1 cellular context compared by ENCODE assay signal in genomic region chr10:51244739-51245138, GRCh38.
TF ChIP-seq lines count a peak whose summit lies in the region.

No MANE protein-coding gene starts in this region.

TF ChIP-seq in HEK293, 187 proteins besides CTCF, POLR2A, EP300 and RAD21 (continued from another document):
- no peak for TF ChIP-seq REPIN1 (tag by site-specific recombination; IDR thresholded peaks at IDR 0.05; ENCODE audit: low read depth)
- peak; percentile 88 for TF ChIP-seq ZNF600 (tag by site-specific recombination; IDR thresholded peaks at IDR 0.05)
- TF ChIP-seq ZNF248 (tag by site-specific recombination; IDR thresholded peaks at IDR 0.05) = no peak
- TF ChIP-seq ZNF549 (tag by site-specific recombination; IDR thresholded peaks at IDR 0.05) = no peak
- no peak for TF ChIP-seq ZNF664 (tag by site-specific recombination; IDR thresholded peaks at IDR 0.05)
- TF ChIP-seq, protein P1, sequence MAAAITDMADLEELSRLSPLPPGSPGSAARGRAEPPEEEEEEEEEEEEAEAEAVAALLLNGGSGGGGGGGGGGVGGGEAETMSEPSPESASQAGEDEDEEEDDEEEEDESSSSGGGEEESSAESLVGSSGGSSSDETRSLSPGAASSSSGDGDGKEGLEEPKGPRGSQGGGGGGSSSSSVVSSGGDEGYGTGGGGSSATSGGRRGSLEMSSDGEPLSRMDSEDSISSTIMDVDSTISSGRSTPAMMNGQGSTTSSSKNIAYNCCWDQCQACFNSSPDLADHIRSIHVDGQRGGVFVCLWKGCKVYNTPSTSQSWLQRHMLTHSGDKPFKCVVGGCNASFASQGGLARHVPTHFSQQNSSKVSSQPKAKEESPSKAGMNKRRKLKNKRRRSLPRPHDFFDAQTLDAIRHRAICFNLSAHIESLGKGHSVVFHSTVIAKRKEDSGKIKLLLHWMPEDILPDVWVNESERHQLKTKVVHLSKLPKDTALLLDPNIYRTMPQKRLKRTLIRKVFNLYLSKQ (tag by site-specific recombination; IDR thresholded peaks at IDR 0.05; ENCODE audit: borderline replicate concordance) = no peak
- no peak for TF ChIP-seq ZNF274 (IDR thresholded peaks at IDR 0.05; ENCODE audit: low read length)
- TF ChIP-seq ZNF274 (tag by site-specific recombination; IDR thresholded peaks at IDR 0.05; ENCODE audit: borderline replicate concordance) = no peak
- TF ChIP-seq, protein P2, sequence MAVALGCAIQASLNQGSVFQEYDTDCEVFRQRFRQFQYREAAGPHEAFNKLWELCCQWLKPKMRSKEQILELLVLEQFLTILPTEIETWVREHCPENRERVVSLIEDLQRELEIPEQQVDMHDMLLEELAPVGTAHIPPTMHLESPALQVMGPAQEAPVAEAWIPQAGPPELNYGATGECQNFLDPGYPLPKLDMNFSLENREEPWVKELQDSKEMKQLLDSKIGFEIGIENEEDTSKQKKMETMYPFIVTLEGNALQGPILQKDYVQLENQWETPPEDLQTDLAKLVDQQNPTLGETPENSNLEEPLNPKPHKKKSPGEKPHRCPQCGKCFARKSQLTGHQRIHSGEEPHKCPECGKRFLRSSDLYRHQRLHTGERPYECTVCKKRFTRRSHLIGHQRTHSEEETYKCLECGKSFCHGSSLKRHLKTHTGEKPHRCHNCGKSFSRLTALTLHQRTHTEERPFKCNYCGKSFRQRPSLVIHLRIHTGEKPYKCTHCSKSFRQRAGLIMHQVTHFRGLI (tag by site-specific recombination; IDR thresholded peaks at IDR 0.05) = no peak
- TF ChIP-seq ZNF571 (tag by site-specific recombination; IDR thresholded peaks at IDR 0.05) = no peak
- TF ChIP-seq, protein P3, sequence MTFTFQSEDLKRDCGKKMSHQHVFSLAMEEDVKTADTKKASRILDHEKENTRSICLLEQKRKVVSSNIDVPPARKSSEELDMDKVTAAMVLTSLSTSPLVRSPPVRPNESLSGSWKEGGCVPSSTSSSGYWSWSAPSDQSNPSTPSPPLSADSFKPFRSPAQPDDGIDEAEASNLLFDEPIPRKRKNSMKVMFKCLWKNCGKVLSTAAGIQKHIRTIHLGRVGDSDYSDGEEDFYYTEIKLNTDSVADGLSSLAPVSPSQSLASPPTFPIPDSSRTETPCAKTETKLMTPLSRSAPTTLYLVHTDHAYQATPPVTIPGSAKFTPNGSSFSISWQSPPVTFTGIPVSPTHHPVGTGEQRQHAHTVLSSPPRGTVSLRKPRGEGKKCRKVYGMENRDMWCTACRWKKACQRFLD (tag by site-specific recombination; IDR thresholded peaks at IDR 0.05) = no peak
- no peak; the same call in 1 of the 2 replicates for TF ChIP-seq ZNF335 (tag by site-specific recombination; conservative IDR thresholded peaks at IDR 0.05)
- no peak for TF ChIP-seq KLF16 (tag by site-specific recombination; IDR thresholded peaks at IDR 0.05)
- no peak for TF ChIP-seq ZNF560 (tag by site-specific recombination; IDR thresholded peaks at IDR 0.05; ENCODE audit: borderline replicate concordance)
- peak; percentile 77 for TF ChIP-seq IKZF3 (tag by site-specific recombination; IDR thresholded peaks at IDR 0.05)
- peak; percentile 83 for TF ChIP-seq PRDM1 (tag by site-specific recombination; IDR thresholded peaks at IDR 0.05)
- TF ChIP-seq ZNF624 (tag by site-specific recombination; IDR thresholded peaks at IDR 0.05) = no peak
- no peak for TF ChIP-seq ZNF169 (tag by site-specific recombination; IDR thresholded peaks at IDR 0.05)
- peak; percentile 53; the same call in 1 of the 2 replicates for TF ChIP-seq PRDM4 (tag by site-specific recombination; IDR thresholded peaks at IDR 0.05)
- TF ChIP-seq ZNF521 (tag by site-specific recombination; IDR thresholded peaks at IDR 0.05) = no peak
- no peak for TF ChIP-seq YY1 (tag by site-specific recombination; IDR thresholded peaks at IDR 0.05)
- 0 out of 2 replicates have a peak, but pooled peaks have one; percentile 37 for TF ChIP-seq SCRT1 (tag by site-specific recombination; IDR thresholded peaks at IDR 0.05; ENCODE audit: borderline replicate concordance)
- TF ChIP-seq ZFP3 (tag by site-specific recombination; IDR thresholded peaks at IDR 0.05; ENCODE audit: low read depth) = no peak
- peak; percentile 28; the same call in 1 of the 2 replicates for TF ChIP-seq INSM2 (tag by site-specific recombination; IDR thresholded peaks at IDR 0.05)
- TF ChIP-seq ZNF10 (tag by site-specific recombination; IDR thresholded peaks at IDR 0.05) = peak; percentile 78
- TF ChIP-seq ZNF623 (tag by site-specific recombination; IDR thresholded peaks at IDR 0.05) = no peak
- no peak for TF ChIP-seq MZF1 (tag by site-specific recombination; IDR thresholded peaks at IDR 0.05; ENCODE audit: borderline replicate concordance)
- no peak for TF ChIP-seq ZNF791 (tag by site-specific recombination; IDR thresholded peaks at IDR 0.05)
- no peak for TF ChIP-seq HOXC10 (CRISPR knock-in tag; IDR thresholded peaks at IDR 0.05)
- no peak for TF ChIP-seq ZNF658 (tag by site-specific recombination; IDR thresholded peaks at IDR 0.05)
- no peak for TF ChIP-seq SCRT2 (tag by site-specific recombination; IDR thresholded peaks at IDR 0.05)
- TF ChIP-seq ZNF776 (tag by site-specific recombination; IDR thresholded peaks at IDR 0.05; ENCODE audit: borderline replicate concordance) = no peak
- TF ChIP-seq, protein P4, sequence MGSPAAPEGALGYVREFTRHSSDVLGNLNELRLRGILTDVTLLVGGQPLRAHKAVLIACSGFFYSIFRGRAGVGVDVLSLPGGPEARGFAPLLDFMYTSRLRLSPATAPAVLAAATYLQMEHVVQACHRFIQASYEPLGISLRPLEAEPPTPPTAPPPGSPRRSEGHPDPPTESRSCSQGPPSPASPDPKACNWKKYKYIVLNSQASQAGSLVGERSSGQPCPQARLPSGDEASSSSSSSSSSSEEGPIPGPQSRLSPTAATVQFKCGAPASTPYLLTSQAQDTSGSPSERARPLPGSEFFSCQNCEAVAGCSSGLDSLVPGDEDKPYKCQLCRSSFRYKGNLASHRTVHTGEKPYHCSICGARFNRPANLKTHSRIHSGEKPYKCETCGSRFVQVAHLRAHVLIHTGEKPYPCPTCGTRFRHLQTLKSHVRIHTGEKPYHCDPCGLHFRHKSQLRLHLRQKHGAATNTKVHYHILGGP (tag by site-specific recombination; IDR thresholded peaks at IDR 0.05) = no peak
- TF ChIP-seq, protein P5, sequence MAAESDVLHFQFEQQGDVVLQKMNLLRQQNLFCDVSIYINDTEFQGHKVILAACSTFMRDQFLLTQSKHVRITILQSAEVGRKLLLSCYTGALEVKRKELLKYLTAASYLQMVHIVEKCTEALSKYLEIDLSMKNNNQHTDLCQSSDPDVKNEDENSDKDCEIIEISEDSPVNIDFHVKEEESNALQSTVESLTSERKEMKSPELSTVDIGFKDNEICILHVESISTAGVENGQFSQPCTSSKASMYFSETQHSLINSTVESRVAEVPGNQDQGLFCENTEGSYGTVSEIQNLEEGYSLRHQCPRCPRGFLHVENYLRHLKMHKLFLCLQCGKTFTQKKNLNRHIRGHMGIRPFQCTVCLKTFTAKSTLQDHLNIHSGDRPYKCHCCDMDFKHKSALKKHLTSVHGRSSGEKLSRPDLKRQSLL (tag by site-specific recombination; IDR thresholded peaks at IDR 0.05) = peak; percentile 54
- no peak for TF ChIP-seq ZNF112 (tag by site-specific recombination; IDR thresholded peaks at IDR 0.05)
- TF ChIP-seq, protein P6, sequence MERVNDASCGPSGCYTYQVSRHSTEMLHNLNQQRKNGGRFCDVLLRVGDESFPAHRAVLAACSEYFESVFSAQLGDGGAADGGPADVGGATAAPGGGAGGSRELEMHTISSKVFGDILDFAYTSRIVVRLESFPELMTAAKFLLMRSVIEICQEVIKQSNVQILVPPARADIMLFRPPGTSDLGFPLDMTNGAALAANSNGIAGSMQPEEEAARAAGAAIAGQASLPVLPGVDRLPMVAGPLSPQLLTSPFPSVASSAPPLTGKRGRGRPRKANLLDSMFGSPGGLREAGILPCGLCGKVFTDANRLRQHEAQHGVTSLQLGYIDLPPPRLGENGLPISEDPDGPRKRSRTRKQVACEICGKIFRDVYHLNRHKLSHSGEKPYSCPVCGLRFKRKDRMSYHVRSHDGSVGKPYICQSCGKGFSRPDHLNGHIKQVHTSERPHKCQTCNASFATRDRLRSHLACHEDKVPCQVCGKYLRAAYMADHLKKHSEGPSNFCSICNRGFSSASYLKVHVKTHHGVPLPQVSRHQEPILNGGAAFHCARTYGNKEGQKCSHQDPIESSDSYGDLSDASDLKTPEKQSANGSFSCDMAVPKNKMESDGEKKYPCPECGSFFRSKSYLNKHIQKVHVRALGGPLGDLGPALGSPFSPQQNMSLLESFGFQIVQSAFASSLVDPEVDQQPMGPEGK (tag by site-specific recombination; IDR thresholded peaks at IDR 0.05) = no peak
- TF ChIP-seq ZNF843 (tag by site-specific recombination; IDR thresholded peaks at IDR 0.05) = peak; percentile 84
- TF ChIP-seq, protein P7, sequence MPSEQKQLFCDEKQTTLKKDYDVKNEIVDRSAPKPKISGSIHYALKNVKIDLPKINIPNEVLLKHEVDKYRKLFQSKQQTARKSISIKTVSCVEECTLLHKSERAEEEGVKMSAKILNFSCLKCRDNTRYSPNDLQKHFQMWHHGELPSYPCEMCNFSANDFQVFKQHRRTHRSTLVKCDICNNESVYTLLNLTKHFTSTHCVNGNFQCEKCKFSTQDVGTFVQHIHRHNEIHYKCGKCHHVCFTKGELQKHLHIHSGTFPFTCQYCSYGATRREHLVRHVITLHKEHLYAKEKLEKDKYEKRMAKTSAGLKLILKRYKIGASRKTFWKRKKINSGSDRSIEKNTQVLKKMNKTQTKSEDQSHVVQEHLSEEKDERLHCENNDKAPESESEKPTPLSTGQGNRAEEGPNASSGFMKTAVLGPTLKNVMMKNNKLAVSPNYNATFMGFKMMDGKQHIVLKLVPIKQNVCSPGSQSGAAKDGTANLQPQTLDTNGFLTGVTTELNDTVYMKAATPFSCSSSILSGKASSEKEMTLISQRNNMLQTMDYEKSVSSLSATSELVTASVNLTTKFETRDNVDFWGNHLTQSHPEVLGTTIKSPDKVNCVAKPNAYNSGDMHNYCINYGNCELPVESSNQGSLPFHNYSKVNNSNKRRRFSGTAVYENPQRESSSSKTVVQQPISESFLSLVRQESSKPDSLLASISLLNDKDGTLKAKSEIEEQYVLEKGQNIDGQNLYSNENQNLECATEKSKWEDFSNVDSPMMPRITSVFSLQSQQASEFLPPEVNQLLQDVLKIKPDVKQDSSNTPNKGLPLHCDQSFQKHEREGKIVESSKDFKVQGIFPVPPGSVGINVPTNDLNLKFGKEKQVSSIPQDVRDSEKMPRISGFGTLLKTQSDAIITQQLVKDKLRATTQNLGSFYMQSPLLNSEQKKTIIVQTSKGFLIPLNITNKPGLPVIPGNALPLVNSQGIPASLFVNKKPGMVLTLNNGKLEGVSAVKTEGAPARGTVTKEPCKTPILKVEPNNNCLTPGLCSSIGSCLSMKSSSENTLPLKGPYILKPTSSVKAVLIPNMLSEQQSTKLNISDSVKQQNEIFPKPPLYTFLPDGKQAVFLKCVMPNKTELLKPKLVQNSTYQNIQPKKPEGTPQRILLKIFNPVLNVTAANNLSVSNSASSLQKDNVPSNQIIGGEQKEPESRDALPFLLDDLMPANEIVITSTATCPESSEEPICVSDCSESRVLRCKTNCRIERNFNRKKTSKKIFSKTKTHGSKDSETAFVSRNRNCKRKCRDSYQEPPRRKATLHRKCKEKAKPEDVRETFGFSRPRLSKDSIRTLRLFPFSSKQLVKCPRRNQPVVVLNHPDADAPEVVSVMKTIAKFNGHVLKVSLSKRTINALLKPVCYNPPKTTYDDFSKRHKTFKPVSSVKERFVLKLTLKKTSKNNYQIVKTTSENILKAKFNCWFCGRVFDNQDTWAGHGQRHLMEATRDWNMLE (tag by site-specific recombination; conservative IDR thresholded peaks at IDR 0.05; ENCODE audit: low read depth) = no peak
- no peak for TF ChIP-seq ZNF670 (tag by site-specific recombination; IDR thresholded peaks at IDR 0.05; ENCODE audit: low read depth)
- TF ChIP-seq BCL11B (tag by site-specific recombination; IDR thresholded peaks at IDR 0.05; ENCODE audit: low read depth) = peak; percentile 64; the same call in 1 of the 2 replicates
- TF ChIP-seq ZNF121 (tag by site-specific recombination; IDR thresholded peaks at IDR 0.05) = no peak
- TF ChIP-seq OSR2 (tag by site-specific recombination; IDR thresholded peaks at IDR 0.05) = peak; percentile 91
- no peak for TF ChIP-seq KLF7 (tag by site-specific recombination; IDR thresholded peaks at IDR 0.05; ENCODE audit: borderline replicate concordance)
- TF ChIP-seq ZNF404 (tag by site-specific recombination; IDR thresholded peaks at IDR 0.05) = no peak
